ENCODE assay signal across 1 cellular context in the genomic region with DNA sequence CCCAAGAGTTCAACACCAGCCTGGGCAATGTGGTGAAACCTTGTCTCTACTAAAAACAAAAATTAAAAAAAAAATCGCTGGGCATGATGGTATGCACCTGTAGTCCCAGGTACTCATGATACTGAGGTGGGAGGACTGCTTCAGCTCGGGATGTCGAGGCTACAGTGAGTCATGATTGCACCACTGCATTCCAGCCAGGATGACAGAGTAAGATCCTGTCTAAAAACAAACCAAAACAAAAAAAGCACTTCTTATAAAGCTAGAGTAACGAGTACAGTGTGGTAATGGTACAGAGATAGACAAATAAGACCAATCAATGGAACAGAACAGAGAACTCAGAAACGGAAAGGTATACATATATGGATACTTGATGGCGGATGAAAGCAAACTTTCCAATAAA.
TF ChIP-seq lines count a peak whose summit lies in the region.

No MANE protein-coding gene starts in this region.

TF ChIP-seq in HepG2, 621 proteins besides CTCF, POLR2A, EP300 and RAD21 (continued from another document and continues in another):
- TF ChIP-seq ZNF614 (CRISPR knock-in tag; IDR thresholded peaks at IDR 0.05; ENCODE audit: borderline replicate concordance) (peak; percentile 69; the same call in 1 of the 2 replicates), ZNF264 (CRISPR knock-in tag; IDR thresholded peaks at IDR 0.05) (peak; percentile 77; the same call in 1 of the 2 replicates), KDM4B (CRISPR knock-in tag; IDR thresholded peaks at IDR 0.05) (no peak), SIX1 (CRISPR knock-in tag; IDR thresholded peaks at IDR 0.05; ENCODE audit: borderline replicate concordance) (no peak), SRSF9 (IDR thresholded peaks at IDR 0.05; ENCODE audit: borderline replicate concordance, insufficient read depth, low read depth, low read length, poor library complexity, severe bottlenecking) (no peak), SNAI1 (CRISPR knock-in tag; IDR thresholded peaks at IDR 0.05; ENCODE audit: borderline replicate concordance) (no peak), HDAC2 (CRISPR knock-in tag; IDR thresholded peaks at IDR 0.05) (peak; percentile 46; the same call in 1 of the 2 replicates), ZNF569 (CRISPR knock-in tag; IDR thresholded peaks at IDR 0.05; ENCODE audit: borderline replicate concordance) (no peak), IKZF4 (CRISPR knock-in tag; IDR thresholded peaks at IDR 0.05; ENCODE audit: borderline replicate concordance, low read depth, not compliant biosample characterization) (no peak), HES4 (CRISPR knock-in tag; IDR thresholded peaks at IDR 0.05; ENCODE audit: borderline replicate concordance) (no peak), ZKSCAN8 (CRISPR knock-in tag; IDR thresholded peaks at IDR 0.05; ENCODE audit: borderline replicate concordance) (no peak; the same call in 1 of the 2 replicates), ZNF605 (CRISPR knock-in tag; IDR thresholded peaks at IDR 0.05) (0 out of 2 replicates have a peak, but pooled peaks have one; percentile 24), ZNF263 (CRISPR knock-in tag; IDR thresholded peaks at IDR 0.05) (peak; percentile 99), FOXJ3 (CRISPR knock-in tag; IDR thresholded peaks at IDR 0.05; ENCODE audit: borderline replicate concordance) (0 out of 2 replicates have a peak, but pooled peaks have one; percentile 30), KDM1A (CRISPR knock-in tag; IDR thresholded peaks at IDR 0.05) (peak; percentile 62; the same call in 1 of the 2 replicates), BCL6 (CRISPR knock-in tag; IDR thresholded peaks at IDR 0.05) (peak; percentile 77), ISL2 (CRISPR knock-in tag; IDR thresholded peaks at IDR 0.05) (peak; percentile 39; the same call in 1 of the 2 replicates), SIN3A (IDR thresholded peaks at IDR 0.05; ENCODE audit: borderline replicate concordance, low read depth, low read length) (no peak), CREB1 (IDR thresholded peaks at IDR 0.05) (peak; percentile 30; the same call in 1 of the 2 replicates), CREB1 (CRISPR knock-in tag; IDR thresholded peaks at IDR 0.05) (no peak), PHF5A (CRISPR knock-in tag; IDR thresholded peaks at IDR 0.05; ENCODE audit: low read depth, unreplicated experiment) (no peak), HNRNPLL (IDR thresholded peaks at IDR 0.05; ENCODE audit: low read depth, low read length, poor library complexity, severe bottlenecking) (no peak), HMGA1 (CRISPR knock-in tag; conservative IDR thresholded peaks at IDR 0.05) (no peak), CEBPG (CRISPR knock-in tag; IDR thresholded peaks at IDR 0.05) (peak; percentile 94), KDM2A (CRISPR knock-in tag; IDR thresholded peaks at IDR 0.05; ENCODE audit: borderline replicate concordance, low read depth) (0 out of 2 replicates have a peak, but pooled peaks have one; percentile 21), JUNB (CRISPR knock-in tag; IDR thresholded peaks at IDR 0.05; ENCODE audit: borderline replicate concordance) (peak; percentile 74), PCBP2 (optimal IDR thresholded peaks at IDR 0.05; ENCODE audit: low read depth, low read length, poor library complexity, severe bottlenecking) (no peak), FOXC1 (CRISPR knock-in tag; IDR thresholded peaks at IDR 0.05; ENCODE audit: borderline replicate concordance) (no peak), JUND (CRISPR knock-in tag; IDR thresholded peaks at IDR 0.05) (peak; percentile 92), ZNF644 (CRISPR knock-in tag; IDR thresholded peaks at IDR 0.05; ENCODE audit: low read depth) (0 out of 2 replicates have a peak, but pooled peaks have one; percentile 33), NR3C1 (CRISPR knock-in tag; IDR thresholded peaks at IDR 0.05) (no peak), KDM3A (CRISPR knock-in tag; IDR thresholded peaks at IDR 0.05; ENCODE audit: low read depth) (0 out of 2 replicates have a peak, but pooled peaks have one; percentile 31), SAFB2 (CRISPR knock-in tag; IDR thresholded peaks at IDR 0.05; ENCODE audit: borderline replicate concordance, low read depth) (no peak), MYC (CRISPR knock-in tag; IDR thresholded peaks at IDR 0.05; ENCODE audit: borderline replicate concordance) (no peak), NCOA2 (CRISPR knock-in tag; IDR thresholded peaks at IDR 0.05) (peak; percentile 37; the same call in 1 of the 2 replicates), ZNF354B (CRISPR knock-in tag; IDR thresholded peaks at IDR 0.05) (no peak), MXI1 (IDR thresholded peaks at IDR 0.05; ENCODE audit: borderline replicate concordance, low read depth, low read length) (no peak; the same call in 2 of the 3 replicates), PHF21A (CRISPR knock-in tag; IDR thresholded peaks at IDR 0.05) (no peak), CHD4 (IDR thresholded peaks at IDR 0.05; ENCODE audit: borderline replicate concordance, low read length) (no peak), ASH2L (IDR thresholded peaks at IDR 0.05; ENCODE audit: insufficient read length, low read depth, low read length) (no peak)
- TF ChIP-seq, protein P1, sequence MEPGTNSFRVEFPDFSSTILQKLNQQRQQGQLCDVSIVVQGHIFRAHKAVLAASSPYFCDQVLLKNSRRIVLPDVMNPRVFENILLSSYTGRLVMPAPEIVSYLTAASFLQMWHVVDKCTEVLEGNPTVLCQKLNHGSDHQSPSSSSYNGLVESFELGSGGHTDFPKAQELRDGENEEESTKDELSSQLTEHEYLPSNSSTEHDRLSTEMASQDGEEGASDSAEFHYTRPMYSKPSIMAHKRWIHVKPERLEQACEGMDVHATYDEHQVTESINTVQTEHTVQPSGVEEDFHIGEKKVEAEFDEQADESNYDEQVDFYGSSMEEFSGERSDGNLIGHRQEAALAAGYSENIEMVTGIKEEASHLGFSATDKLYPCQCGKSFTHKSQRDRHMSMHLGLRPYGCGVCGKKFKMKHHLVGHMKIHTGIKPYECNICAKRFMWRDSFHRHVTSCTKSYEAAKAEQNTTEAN (CRISPR knock-in tag; conservative IDR thresholded peaks at IDR 0.05), result 0 out of 2 replicates have a peak, but pooled peaks have one; percentile 54
- TF ChIP-seq, protein P2, sequence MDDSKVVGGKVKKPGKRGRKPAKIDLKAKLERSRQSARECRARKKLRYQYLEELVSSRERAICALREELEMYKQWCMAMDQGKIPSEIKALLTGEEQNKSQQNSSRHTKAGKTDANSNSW (CRISPR knock-in tag; IDR thresholded peaks at IDR 0.05; ENCODE audit: borderline replicate concordance), result no peak
- TF ChIP-seq, protein P3, sequence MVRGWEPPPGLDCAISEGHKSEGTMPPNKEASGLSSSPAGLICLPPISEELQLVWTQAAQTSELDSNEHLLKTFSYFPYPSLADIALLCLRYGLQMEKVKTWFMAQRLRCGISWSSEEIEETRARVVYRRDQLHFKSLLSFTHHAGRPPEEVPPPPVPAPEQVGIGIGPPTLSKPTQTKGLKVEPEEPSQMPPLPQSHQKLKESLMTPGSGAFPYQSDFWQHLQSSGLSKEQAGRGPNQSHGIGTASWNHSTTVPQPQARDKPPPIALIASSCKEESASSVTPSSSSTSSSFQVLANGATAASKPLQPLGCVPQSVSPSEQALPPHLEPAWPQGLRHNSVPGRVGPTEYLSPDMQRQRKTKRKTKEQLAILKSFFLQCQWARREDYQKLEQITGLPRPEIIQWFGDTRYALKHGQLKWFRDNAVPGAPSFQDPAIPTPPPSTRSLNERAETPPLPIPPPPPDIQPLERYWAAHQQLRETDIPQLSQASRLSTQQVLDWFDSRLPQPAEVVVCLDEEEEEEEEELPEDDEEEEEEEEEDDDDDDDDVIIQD (CRISPR knock-in tag; IDR thresholded peaks at IDR 0.05; ENCODE audit: low read depth), result peak; percentile 58; the same call in 1 of the 2 replicates
- TF ChIP-seq, protein P4, sequence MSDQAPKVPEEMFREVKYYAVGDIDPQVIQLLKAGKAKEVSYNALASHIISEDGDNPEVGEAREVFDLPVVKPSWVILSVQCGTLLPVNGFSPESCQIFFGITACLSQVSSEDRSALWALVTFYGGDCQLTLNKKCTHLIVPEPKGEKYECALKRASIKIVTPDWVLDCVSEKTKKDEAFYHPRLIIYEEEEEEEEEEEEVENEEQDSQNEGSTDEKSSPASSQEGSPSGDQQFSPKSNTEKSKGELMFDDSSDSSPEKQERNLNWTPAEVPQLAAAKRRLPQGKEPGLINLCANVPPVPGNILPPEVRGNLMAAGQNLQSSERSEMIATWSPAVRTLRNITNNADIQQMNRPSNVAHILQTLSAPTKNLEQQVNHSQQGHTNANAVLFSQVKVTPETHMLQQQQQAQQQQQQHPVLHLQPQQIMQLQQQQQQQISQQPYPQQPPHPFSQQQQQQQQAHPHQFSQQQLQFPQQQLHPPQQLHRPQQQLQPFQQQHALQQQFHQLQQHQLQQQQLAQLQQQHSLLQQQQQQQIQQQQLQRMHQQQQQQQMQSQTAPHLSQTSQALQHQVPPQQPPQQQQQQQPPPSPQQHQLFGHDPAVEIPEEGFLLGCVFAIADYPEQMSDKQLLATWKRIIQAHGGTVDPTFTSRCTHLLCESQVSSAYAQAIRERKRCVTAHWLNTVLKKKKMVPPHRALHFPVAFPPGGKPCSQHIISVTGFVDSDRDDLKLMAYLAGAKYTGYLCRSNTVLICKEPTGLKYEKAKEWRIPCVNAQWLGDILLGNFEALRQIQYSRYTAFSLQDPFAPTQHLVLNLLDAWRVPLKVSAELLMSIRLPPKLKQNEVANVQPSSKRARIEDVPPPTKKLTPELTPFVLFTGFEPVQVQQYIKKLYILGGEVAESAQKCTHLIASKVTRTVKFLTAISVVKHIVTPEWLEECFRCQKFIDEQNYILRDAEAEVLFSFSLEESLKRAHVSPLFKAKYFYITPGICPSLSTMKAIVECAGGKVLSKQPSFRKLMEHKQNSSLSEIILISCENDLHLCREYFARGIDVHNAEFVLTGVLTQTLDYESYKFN (CRISPR knock-in tag; conservative IDR thresholded peaks at IDR 0.05), result peak; percentile 54
- TF ChIP-seq, protein P5, sequence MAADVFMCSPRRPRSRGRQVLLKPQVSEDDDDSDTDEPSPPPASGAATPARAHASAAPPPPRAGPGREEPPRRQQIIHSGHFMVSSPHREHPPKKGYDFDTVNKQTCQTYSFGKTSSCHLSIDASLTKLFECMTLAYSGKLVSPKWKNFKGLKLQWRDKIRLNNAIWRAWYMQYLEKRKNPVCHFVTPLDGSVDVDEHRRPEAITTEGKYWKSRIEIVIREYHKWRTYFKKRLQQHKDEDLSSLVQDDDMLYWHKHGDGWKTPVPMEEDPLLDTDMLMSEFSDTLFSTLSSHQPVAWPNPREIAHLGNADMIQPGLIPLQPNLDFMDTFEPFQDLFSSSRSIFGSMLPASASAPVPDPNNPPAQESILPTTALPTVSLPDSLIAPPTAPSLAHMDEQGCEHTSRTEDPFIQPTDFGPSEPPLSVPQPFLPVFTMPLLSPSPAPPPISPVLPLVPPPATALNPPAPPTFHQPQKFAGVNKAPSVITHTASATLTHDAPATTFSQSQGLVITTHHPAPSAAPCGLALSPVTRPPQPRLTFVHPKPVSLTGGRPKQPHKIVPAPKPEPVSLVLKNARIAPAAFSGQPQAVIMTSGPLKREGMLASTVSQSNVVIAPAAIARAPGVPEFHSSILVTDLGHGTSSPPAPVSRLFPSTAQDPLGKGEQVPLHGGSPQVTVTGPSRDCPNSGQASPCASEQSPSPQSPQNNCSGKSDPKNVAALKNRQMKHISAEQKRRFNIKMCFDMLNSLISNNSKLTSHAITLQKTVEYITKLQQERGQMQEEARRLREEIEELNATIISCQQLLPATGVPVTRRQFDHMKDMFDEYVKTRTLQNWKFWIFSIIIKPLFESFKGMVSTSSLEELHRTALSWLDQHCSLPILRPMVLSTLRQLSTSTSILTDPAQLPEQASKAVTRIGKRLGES (CRISPR knock-in tag; IDR thresholded peaks at IDR 0.05; ENCODE audit: borderline replicate concordance), result no peak
- TF ChIP-seq, protein P6, sequence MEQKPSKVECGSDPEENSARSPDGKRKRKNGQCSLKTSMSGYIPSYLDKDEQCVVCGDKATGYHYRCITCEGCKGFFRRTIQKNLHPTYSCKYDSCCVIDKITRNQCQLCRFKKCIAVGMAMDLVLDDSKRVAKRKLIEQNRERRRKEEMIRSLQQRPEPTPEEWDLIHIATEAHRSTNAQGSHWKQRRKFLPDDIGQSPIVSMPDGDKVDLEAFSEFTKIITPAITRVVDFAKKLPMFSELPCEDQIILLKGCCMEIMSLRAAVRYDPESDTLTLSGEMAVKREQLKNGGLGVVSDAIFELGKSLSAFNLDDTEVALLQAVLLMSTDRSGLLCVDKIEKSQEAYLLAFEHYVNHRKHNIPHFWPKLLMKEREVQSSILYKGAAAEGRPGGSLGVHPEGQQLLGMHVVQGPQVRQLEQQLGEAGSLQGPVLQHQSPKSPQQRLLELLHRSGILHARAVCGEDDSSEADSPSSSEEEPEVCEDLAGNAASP (CRISPR knock-in tag; IDR thresholded peaks at IDR 0.05; ENCODE audit: borderline replicate concordance), result no peak
- TF ChIP-seq, protein P7, sequence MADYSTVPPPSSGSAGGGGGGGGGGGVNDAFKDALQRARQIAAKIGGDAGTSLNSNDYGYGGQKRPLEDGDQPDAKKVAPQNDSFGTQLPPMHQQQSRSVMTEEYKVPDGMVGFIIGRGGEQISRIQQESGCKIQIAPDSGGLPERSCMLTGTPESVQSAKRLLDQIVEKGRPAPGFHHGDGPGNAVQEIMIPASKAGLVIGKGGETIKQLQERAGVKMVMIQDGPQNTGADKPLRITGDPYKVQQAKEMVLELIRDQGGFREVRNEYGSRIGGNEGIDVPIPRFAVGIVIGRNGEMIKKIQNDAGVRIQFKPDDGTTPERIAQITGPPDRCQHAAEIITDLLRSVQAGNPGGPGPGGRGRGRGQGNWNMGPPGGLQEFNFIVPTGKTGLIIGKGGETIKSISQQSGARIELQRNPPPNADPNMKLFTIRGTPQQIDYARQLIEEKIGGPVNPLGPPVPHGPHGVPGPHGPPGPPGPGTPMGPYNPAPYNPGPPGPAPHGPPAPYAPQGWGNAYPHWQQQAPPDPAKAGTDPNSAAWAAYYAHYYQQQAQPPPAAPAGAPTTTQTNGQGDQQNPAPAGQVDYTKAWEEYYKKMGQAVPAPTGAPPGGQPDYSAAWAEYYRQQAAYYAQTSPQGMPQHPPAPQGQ (CRISPR knock-in tag; IDR thresholded peaks at IDR 0.05; ENCODE audit: borderline replicate concordance), result no peak
- TF ChIP-seq, protein P8, sequence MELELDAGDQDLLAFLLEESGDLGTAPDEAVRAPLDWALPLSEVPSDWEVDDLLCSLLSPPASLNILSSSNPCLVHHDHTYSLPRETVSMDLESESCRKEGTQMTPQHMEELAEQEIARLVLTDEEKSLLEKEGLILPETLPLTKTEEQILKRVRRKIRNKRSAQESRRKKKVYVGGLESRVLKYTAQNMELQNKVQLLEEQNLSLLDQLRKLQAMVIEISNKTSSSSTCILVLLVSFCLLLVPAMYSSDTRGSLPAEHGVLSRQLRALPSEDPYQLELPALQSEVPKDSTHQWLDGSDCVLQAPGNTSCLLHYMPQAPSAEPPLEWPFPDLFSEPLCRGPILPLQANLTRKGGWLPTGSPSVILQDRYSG (CRISPR knock-in tag; IDR thresholded peaks at IDR 0.05), result no peak
- TF ChIP-seq, protein P9, sequence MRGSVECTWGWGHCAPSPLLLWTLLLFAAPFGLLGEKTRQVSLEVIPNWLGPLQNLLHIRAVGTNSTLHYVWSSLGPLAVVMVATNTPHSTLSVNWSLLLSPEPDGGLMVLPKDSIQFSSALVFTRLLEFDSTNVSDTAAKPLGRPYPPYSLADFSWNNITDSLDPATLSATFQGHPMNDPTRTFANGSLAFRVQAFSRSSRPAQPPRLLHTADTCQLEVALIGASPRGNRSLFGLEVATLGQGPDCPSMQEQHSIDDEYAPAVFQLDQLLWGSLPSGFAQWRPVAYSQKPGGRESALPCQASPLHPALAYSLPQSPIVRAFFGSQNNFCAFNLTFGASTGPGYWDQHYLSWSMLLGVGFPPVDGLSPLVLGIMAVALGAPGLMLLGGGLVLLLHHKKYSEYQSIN (CRISPR knock-in tag; IDR thresholded peaks at IDR 0.05; ENCODE audit: borderline replicate concordance), result no peak
- TF ChIP-seq, protein P10, sequence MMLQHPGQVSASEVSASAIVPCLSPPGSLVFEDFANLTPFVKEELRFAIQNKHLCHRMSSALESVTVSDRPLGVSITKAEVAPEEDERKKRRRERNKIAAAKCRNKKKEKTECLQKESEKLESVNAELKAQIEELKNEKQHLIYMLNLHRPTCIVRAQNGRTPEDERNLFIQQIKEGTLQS (CRISPR knock-in tag; IDR thresholded peaks at IDR 0.05), result peak; percentile 97
